Comparison of ENCODE assay signal across 19 cellular contexts in the genomic region with DNA sequence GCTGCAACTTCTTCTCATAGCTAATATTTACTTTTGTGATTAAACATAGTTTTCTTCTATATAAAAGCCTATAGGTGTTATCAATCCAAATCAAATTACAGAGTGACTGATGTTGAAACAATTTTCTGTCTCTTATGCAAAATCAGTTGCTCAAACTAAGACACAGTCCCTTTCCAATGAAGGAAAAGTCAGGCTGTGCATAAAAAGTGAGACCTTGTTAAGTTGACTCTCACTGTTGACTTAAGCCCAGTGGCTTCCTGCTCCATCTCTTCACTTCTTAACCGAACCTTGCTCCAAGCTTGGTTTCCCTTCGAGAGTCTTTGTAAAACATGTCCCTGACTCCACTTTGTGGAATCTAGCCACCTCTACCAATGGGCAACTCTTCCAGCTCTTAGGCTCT.
DNase-seq lines count a peak whose midpoint lies in the region; ATAC-seq, FAIRE-seq and TF ChIP-seq lines count a peak whose summit lies in the region.
"Had no signal": no experiment of that assay in that cellular context is flagged by ENCODE, and none has a peak within 500 bp of the region (broad histone marks: within the 10 kb centered on the region; RNA-seq: fewer than 3 reads in every experiment).

No MANE protein-coding gene starts in this region.

- H3K9ac ChIP-seq in HepG2 (ENCODE audit: insufficient read depth, low read depth, low read length), result no peak overlapping the region

- POLR2A ChIA-PET in HepG2 (lab: Yijun Ruan, JAX), result no interaction called here

- no peak for TF ChIP-seq EP300 in HepG2 (IDR thresholded peaks at IDR 0.05; ENCODE audit: low read depth in 2 of 2, low read length in 2 of 2)
- TF ChIP-seq EP300 in HepG2 (CRISPR knock-in tag; IDR thresholded peaks at IDR 0.05; ENCODE audit: borderline replicate concordance), result no peak

- ATAC-seq in HepG2 (peak; percentile 55; the same call in 2 of the 3 replicates), right lobe of liver (no peak), left lung (peak; percentile 30), left cardiac atrium (no peak)

- no peak overlapping the region for H3K4me2 ChIP-seq in HepG2 (ENCODE audit: low read depth, low read length)

- TF ChIP-seq RAD21 in HepG2 (CRISPR knock-in tag; IDR thresholded peaks at IDR 0.05), result no peak

- DNase-seq in HepG2 (ENCODE audit: low spot score), result peak; percentile 8
- no peak for DNase-seq in right lobe of liver
- peak; percentile 8 for DNase-seq in LoVo (ENCODE audit: low spot score)
- no peak for DNase-seq in left lung
- DNase-seq in pons (ENCODE audit: low spot score), result peak; percentile 6
- DNase-seq in stimulated activated CD8-positive, alpha-beta memory T cell treated with anti-CD3 and anti-CD28 coated beads, Interleukin-4, amount 100 ng/mL, for 48 hours, result no peak
- no peak for DNase-seq in left cardiac atrium
- DNase-seq in hepatic stellate cell (ENCODE audit: low spot score), result no peak
- DNase-seq: C1 segment of cervical spinal cord; Calu3; CD4-positive, alpha-beta memory T cell; COR-L47; DMS53; DMS79 treated with DMSO at 0.1 percent for 48 hours; GF-D8; GOT3; H7; HCEC 1CT had no signal

- H3K79me2 ChIP-seq in HepG2 (ENCODE audit: insufficient read depth, low read length), result no peaks in the 10 kb centered on the region

- H3K9me3 ChIP-seq in HepG2 (ENCODE audit: low read length) (no peaks in the 10 kb centered on the region), right lobe of liver (no peaks in the 10 kb centered on the region), left lung (no peaks in the 10 kb centered on the region)

- intact Hi-C loops in HepG2 (cut with micrococcal nuclease; ENCODE audit: unreplicated experiment) (no loop called here), right lobe of liver (cut with DNase I) (no loop called here), left lung (cut with DNase I) (no loop called here), left cardiac atrium (cut with DNase I) (no loop called here)

- no peak overlapping the region for H2AFZ ChIP-seq in HepG2 (ENCODE audit: low read length)

- H3K4me1 ChIP-seq in HepG2 (ENCODE audit: insufficient read depth, low read length), result no peaks in the 10 kb centered on the region
- H3K4me1 ChIP-seq in right lobe of liver, result no peaks in the 10 kb centered on the region
- H3K4me1 ChIP-seq in left lung, result peaks cover 0 to 7% of the 10 kb centered on the region in 2 donors

- no TSS peak for BruUV-seq in HepG2 (replicated peaks; lab: Mats Ljungman, UMichigan)

- TF ChIP-seq POLR2A in HepG2 (IDR thresholded peaks at IDR 0.05; ENCODE audit: insufficient read depth in 1 of 2, low read depth in 2 of 2, low read length in 2 of 2), result no peak
- no peak for TF ChIP-seq POLR2A in right lobe of liver (IDR thresholded peaks at IDR 0.05)

- H3K27ac ChIP-seq in HepG2 (ENCODE audit: extremely low read length, insufficient read depth, low read length) (no peak overlapping the region), right lobe of liver (no peak overlapping the region), left lung (no peak overlapping the region)

- H3K4me3 ChIP-seq in HepG2 (replicated peaks in 1 of 3; ENCODE audit: insufficient read depth in 1 of 3, low read depth in 2 of 3, low read length in 3 of 3) (no peak overlapping the region), right lobe of liver (no peak overlapping the region), left lung (no peak overlapping the region)

- no peaks in the 10 kb centered on the region for H4K20me1 ChIP-seq in HepG2 (ENCODE audit: insufficient read depth, low read length)

- TF ChIP-seq CTCF in HepG2 (CRISPR knock-in tag; IDR thresholded peaks at IDR 0.05) (no peak), right lobe of liver (IDR thresholded peaks at IDR 0.05) (no peak), left lung (IDR thresholded peaks at IDR 0.05) (no peak)

- CTCF ChIA-PET in HepG2 (lab: Yijun Ruan, JAX; ENCODE audit: low intra/inter-chr PET ratio, low total read pairs), result no interaction called here

- in situ Hi-C loops in HepG2 (cut with HindIII; ENCODE audit: extremely low pct_ligation_motif_present, low pct_unique_long_range_greater_than_20kb), result no loop called here

- H3K27me3 ChIP-seq in HepG2 (ENCODE audit: control insufficient read depth in 1 of 2, insufficient read depth in 2 of 2, low read length in 2 of 2) (no peaks in the 10 kb centered on the region), right lobe of liver (no peaks in the 10 kb centered on the region), left lung (no peaks in the 10 kb centered on the region)

- FAIRE-seq in HepG2 (lab: Jason Lieb, UNC), result no peak
- FAIRE-seq: GM12891 had no signal

- 2% methylated on average over 2 of the region's 2 CpGs for WGBS in HepG2 (ENCODE audit: low lambda C conversion rate)
- 60% methylated on average over 2 of the region's 2 CpGs for WGBS in right lobe of liver (ENCODE audit: insufficient coverage, low coverage, low lambda C conversion rate, missing lambda C conversion rate)

- H3K36me3 ChIP-seq in HepG2 (replicated peaks in 1 of 2; ENCODE audit: control insufficient read depth in 1 of 2, insufficient read depth in 2 of 2, low read length in 2 of 2) (no peaks in the 10 kb centered on the region), right lobe of liver (no peaks in the 10 kb centered on the region), left lung (no peaks in the 10 kb centered on the region)

TF ChIP-seq in HepG2, 621 proteins besides CTCF, POLR2A, EP300 and RAD21:
- TF ChIP-seq ZNF501 (CRISPR knock-in tag; IDR thresholded peaks at IDR 0.05) (no peak), FOXA1 (IDR thresholded peaks at IDR 0.05) (no peak), FOXA1 (CRISPR knock-in tag; IDR thresholded peaks at IDR 0.05) (0 out of 2 replicates have a peak, but pooled peaks have one; percentile 12)

Comparison
In these comparisons a context has a peak if more than half of its experiments do, and no peak if none do; other contexts are left out.
1. ATAC-seq: peak in HepG2 (single experiment) and left lung (single experiment); none in right lobe of liver (0 of 4) and left cardiac atrium (0 of 2).
2. DNase-seq: peak in HepG2 (single experiment), LoVo (single experiment) and pons (single experiment); none in right lobe of liver (0 of 3), left lung (0 of 2), stimulated activated CD8-positive, alpha-beta memory T cell treated with anti-CD3 and anti-CD28 coated beads, Interleukin-4, amount 100 ng/mL, for 48 hours (single experiment), left cardiac atrium (single experiment) and hepatic stellate cell (single experiment).